In the genomic region with DNA sequence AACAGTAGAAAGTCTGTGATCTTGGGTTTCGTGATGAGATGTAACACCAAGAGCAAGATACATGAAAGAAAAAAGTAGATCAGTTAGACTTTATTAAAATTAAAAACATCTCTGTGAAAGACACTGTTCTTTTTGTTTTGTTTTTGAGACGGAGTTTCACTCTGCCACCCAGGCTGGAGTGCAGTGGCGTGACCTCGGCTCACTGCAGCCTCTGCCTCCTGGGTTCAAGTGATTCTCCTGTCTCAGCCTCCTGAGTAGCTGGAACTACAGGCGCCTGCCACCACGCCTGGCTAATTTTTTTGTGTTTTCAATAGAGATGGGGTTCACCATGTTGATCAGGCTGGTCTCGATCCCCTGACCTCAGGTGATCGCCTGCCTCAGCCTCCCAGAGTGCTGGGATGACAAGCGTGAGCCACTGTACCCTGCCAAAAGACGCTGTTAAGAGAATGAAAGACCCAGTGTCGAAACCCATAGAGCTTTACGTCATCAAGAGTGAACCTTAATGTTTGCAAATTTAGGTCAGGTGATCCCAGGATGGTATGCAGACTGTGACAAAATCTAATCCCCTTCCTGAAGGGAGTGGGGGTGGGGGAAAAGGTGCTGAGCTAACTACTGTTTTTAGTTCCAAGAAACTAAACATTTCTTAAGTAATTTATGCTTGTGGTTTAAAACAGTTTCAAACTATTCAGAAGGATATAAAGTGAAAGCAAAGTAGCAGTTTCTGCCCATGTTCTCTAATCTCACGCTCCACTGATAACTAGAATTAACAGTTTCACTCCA, we compare ENCODE assay signal across 8 cellular contexts. TPM values are rescaled to one million over a fixed set of nuclear protein-coding genes. Genes with fewer than 3 reads are reported as not detected.
DNase-seq lines count a peak whose midpoint lies in the region; ATAC-seq and TF ChIP-seq lines count a peak whose summit lies in the region.

No MANE protein-coding gene starts in this region.

- peak overlapping the region; percentile 58 for H3K4me2 ChIP-seq in OCI-LY1 (ENCODE audit: low read length)

- peak; percentile 20 to 30 (median 25) for DNase-seq in effector memory CD4-positive, alpha-beta T cell
- peak; percentile 15 for DNase-seq in transverse colon
- DNase-seq in NCI-H1105 (lab: John Stamatoyannopoulos, UW), result no peak
- no peak for DNase-seq in KG1 (lab: John Stamatoyannopoulos, UW)
- no peak for DNase-seq in nucleus accumbens (lab: John Stamatoyannopoulos, UW)

- WGBS in transverse colon (ENCODE audit: low coverage in 1 of 2), 2 donors, result 50 to 72% methylated on average over 1 to 13 of the region's 13 CpGs

- H3K4me3 ChIP-seq in OCI-LY1 (ENCODE audit: low read depth, low read length, poor library complexity, severe bottlenecking) (peak overlapping the region; percentile 16), transverse colon (no peak overlapping the region)
- H3K4me3 ChIP-seq in effector memory CD4-positive, alpha-beta T cell (ENCODE audit: insufficient read depth, low read depth, low read length, poor library complexity, severe bottlenecking), result no peak overlapping the region

- no peaks in the 10 kb centered on the region for H3K79me2 ChIP-seq in OCI-LY1 (ENCODE audit: insufficient read depth, low read length)

- in situ Hi-C loops in transverse colon (cut with MboI; ENCODE audit: low pct_ligation_motif_present in 1 of 4, low pct_unique_long_range_greater_than_20kb in 1 of 4, low sequenced_read_pairs in 3 of 4), result loop anchor here in 2 of 4 donors (5.0 to 25.0 kb wide), 2 partner anchors 80 to 295 kb away; a partner anchor contains a TSS

- H3K9ac ChIP-seq in OCI-LY1 (ENCODE audit: low read length), result peak overlapping the region; percentile 29; the same call in 1 of the 2 replicates

- ATAC-seq in GM18508 (IDR thresholded peaks at IDR 0.05; ENCODE audit: insufficient read depth, unreplicated experiment) (peak; percentile 92), HG02571 (IDR thresholded peaks at IDR 0.05; ENCODE audit: unreplicated experiment) (peak; percentile 92)

- peaks cover 25% of the 10 kb centered on the region for H3K4me1 ChIP-seq in OCI-LY1 (ENCODE audit: insufficient read depth, low read length, severe bottlenecking)
- no peaks in the 10 kb centered on the region for H3K4me1 ChIP-seq in effector memory CD4-positive, alpha-beta T cell (ENCODE audit: control insufficient read depth, insufficient read depth, low read length, poor library complexity, severe bottlenecking)
- H3K4me1 ChIP-seq in transverse colon, result no peaks in the 10 kb centered on the region

- TF ChIP-seq CTCF in OCI-LY1 (IDR thresholded peaks at IDR 0.05; ENCODE audit: low read length) (no peak), transverse colon (IDR thresholded peaks at IDR 0.05) (no peak)

- H3K9me3 ChIP-seq in OCI-LY1 (ENCODE audit: low read length) (no peaks in the 10 kb centered on the region), transverse colon (no peaks in the 10 kb centered on the region)
- H3K9me3 ChIP-seq in effector memory CD4-positive, alpha-beta T cell (ENCODE audit: control insufficient read depth, low read length), result no peaks in the 10 kb centered on the region

- no peak for TF ChIP-seq EP300 in transverse colon (IDR thresholded peaks at IDR 0.05; ENCODE audit: low read depth)

- TF ChIP-seq POLR2A in transverse colon (IDR thresholded peaks at IDR 0.05), result no peak

- no peaks in the 10 kb centered on the region for H3K27me3 ChIP-seq in OCI-LY1 (ENCODE audit: insufficient read depth, low read length)
- H3K27me3 ChIP-seq in effector memory CD4-positive, alpha-beta T cell (replicated peaks; ENCODE audit: control insufficient read depth, insufficient read depth, low read length, poor library complexity, severe bottlenecking), result no peaks in the 10 kb centered on the region
- H3K27me3 ChIP-seq in transverse colon, result no peaks in the 10 kb centered on the region

- H2AFZ ChIP-seq in OCI-LY1 (ENCODE audit: low read length), result no peak overlapping the region

- intact Hi-C loops in transverse colon (cut with DNase I; ENCODE audit: low total_unique reads), result no loop called here

- H3K36me3 ChIP-seq in OCI-LY1 (ENCODE audit: insufficient read depth, low read length) (peaks cover 59% of the 10 kb centered on the region), transverse colon (no peaks in the 10 kb centered on the region)
- H3K36me3 ChIP-seq in effector memory CD4-positive, alpha-beta T cell (ENCODE audit: control insufficient read depth, insufficient read depth, low read length), result peaks cover 19% of the 10 kb centered on the region

- H3F3A ChIP-seq in OCI-LY1 (ENCODE audit: insufficient read depth, low read length), result no peaks in the 10 kb centered on the region

- no peaks in the 10 kb centered on the region for H3K9me2 ChIP-seq in OCI-LY1 (ENCODE audit: low read depth, low read length)

- H3K27ac ChIP-seq in OCI-LY1 (ENCODE audit: low read depth, low read length, poor library complexity, severe bottlenecking) (peak overlapping the region; percentile 81), transverse colon (peak overlapping the region; percentile 30 to 58 (median 56))
- H3K27ac ChIP-seq in effector memory CD4-positive, alpha-beta T cell (ENCODE audit: insufficient read depth, low read length, poor library complexity, severe bottlenecking), result peak overlapping the region; percentile 59

- no peaks in the 10 kb centered on the region for H4K20me1 ChIP-seq in OCI-LY1 (ENCODE audit: insufficient read depth, low read length)

RNA-seq across cellular contexts. Expression of a gene that starts 8.0 kb away (rescaled TPM):
- 100 to 1,000 TPM in 1 of 4 donors, 10 to 100 TPM in 3; 27.2 to 184 (median 62.8) TPM for total RNA-seq in transverse colon

RNA-seq across cellular contexts. Expression of a gene that starts 8.2 kb away (rescaled TPM):
- 10 to 100 TPM; 14.2 to 25.9 (median 15.1) TPM for total RNA-seq in transverse colon

RNA-seq across cellular contexts. Expression of a gene that starts 53.7 kb away (rescaled TPM):
- 10 to 100 TPM in 2 of 4 donors, 1 to 10 TPM in 2; 4.8 to 34.7 (median 17.0) TPM for total RNA-seq in transverse colon

Comparison
In these comparisons a context has a peak if more than half of its experiments do, and no peak if none do; other contexts are left out.
1. DNase-seq: peak in effector memory CD4-positive, alpha-beta T cell (3 of 3) and transverse colon (single experiment); none in NCI-H1105 (single experiment), KG1 (single experiment) and nucleus accumbens (0 of 56).
2. Peak in every context shown above with its lines, with median percentiles within 50 percentile points of each other: H3K27ac ChIP-seq.